ENCODE assay signal across 8 cellular contexts in genomic region chr7:97104719-97105129, GRCh38. TPM values are rescaled to one million over a fixed set of nuclear protein-coding genes. Genes with fewer than 3 reads are reported as not detected.
DNase-seq lines count a peak whose midpoint lies in the region; ATAC-seq and TF ChIP-seq lines count a peak whose summit lies in the region.

No MANE protein-coding gene starts in this region.

- no peaks in the 10 kb centered on the region for H3K79me2 ChIP-seq in GM23338 (replicated peaks; ENCODE audit: insufficient read depth)

- H2AFZ ChIP-seq in GM23338, result peak overlapping the region; percentile 86; the same call in 1 of the 2 replicates

- H3K27me3 ChIP-seq in GM23338 (ENCODE audit: insufficient read depth) (no peaks in the 10 kb centered on the region), neutrophil (peaks cover 12% of the 10 kb centered on the region), suprapubic skin (peaks cover 5% of the 10 kb centered on the region)

- no peaks in the 10 kb centered on the region for H3K4me1 Mint-ChIP-seq in GM23338

- H3K36me3 Mint-ChIP-seq in GM23338 (ENCODE audit: low read depth), result no peaks in the 10 kb centered on the region

- H3K4me3 ChIP-seq in GM23338 (no peak overlapping the region), fibroblast of the aortic adventitia (ENCODE audit: low read depth, low read length) (no peak overlapping the region), neutrophil (ENCODE audit: low read depth in 1 of 2, low read length in 1 of 2) (no peak overlapping the region), suprapubic skin (no peak overlapping the region)

- no peaks in the 10 kb centered on the region for H3F3A ChIP-seq in GM23338 (replicated peaks; ENCODE audit: low read depth)

- 10% methylated on average over 6 of the region's 6 CpGs for WGBS in suprapubic skin

- H3K9me2 ChIP-seq in GM23338 (ENCODE audit: insufficient read depth), result no peaks in the 10 kb centered on the region

- H3K4me2 ChIP-seq in GM23338, result no peak overlapping the region

- peaks cover 9% of the 10 kb centered on the region; the same call in 2 of the 3 replicates for H3K9me3 Mint-ChIP-seq in GM23338

- H3K9me3 ChIP-seq in neutrophil (no peaks in the 10 kb centered on the region), suprapubic skin (no peaks in the 10 kb centered on the region)

- peak; percentile 91 to 98 for TF ChIP-seq CTCF in GM23338 (conservative IDR thresholded peaks at IDR 0.05; ENCODE audit: low read depth in 2 of 2)
- peak; percentile 73 for TF ChIP-seq CTCF in fibroblast of the aortic adventitia (IDR thresholded peaks at IDR 0.05; ENCODE audit: insufficient read depth, low read length)
- TF ChIP-seq CTCF in neutrophil (IDR thresholded peaks at IDR 0.05), result peak; percentile 83
- TF ChIP-seq CTCF in suprapubic skin (IDR thresholded peaks at IDR 0.05), result peak; percentile 42 to 60

- H4K20me1 ChIP-seq in GM23338 (replicated peaks; ENCODE audit: insufficient read depth), result no peaks in the 10 kb centered on the region

- TF ChIP-seq POLR2A in suprapubic skin (IDR thresholded peaks at IDR 0.05), result no peak

- no peaks in the 10 kb centered on the region for H3K4me1 ChIP-seq in GM23338 (ENCODE audit: insufficient read depth)
- H3K4me1 ChIP-seq in neutrophil (ENCODE audit: control insufficient read depth in 1 of 2, insufficient read depth in 1 of 2, low read depth in 1 of 2, low read length in 1 of 2), result peaks cover 0 to 7% of the 10 kb centered on the region in 2 experiments
- H3K4me1 ChIP-seq in suprapubic skin, result no peaks in the 10 kb centered on the region

- H3K27ac ChIP-seq in GM23338 (ENCODE audit: low read depth) (no peak overlapping the region), neutrophil (no peak overlapping the region), suprapubic skin (no peak overlapping the region)

- no peaks in the 10 kb centered on the region for H3K27me3 Mint-ChIP-seq in GM23338 (ENCODE audit: insufficient read depth, low read depth, poor library complexity)

- H3K4me3 Mint-ChIP-seq in GM23338, result no peak overlapping the region

- H3K36me3 ChIP-seq in GM23338 (ENCODE audit: insufficient read depth), result no peaks in the 10 kb centered on the region
- H3K36me3 ChIP-seq in neutrophil, result no peaks in the 10 kb centered on the region
- no peaks in the 10 kb centered on the region for H3K36me3 ChIP-seq in suprapubic skin

- ATAC-seq in GM23338, result peak; percentile 100

- no peak for TF ChIP-seq EP300 in suprapubic skin (IDR thresholded peaks at IDR 0.05)

- H3K27ac Mint-ChIP-seq in GM23338, result no peak overlapping the region

- DNase-seq in EH (ENCODE audit: low read depth) (peak; percentile 77), GM23338 (ENCODE audit: low spot score) (peak; percentile 88), LoVo (ENCODE audit: low spot score) (peak; percentile 89), RPMI8226 (peak; percentile 84), fibroblast of the aortic adventitia (ENCODE audit: low read depth) (peak; percentile 70), suprapubic skin (ENCODE audit: low spot score in 2 of 2) (peak; percentile 83 to 87)
- peak; percentile 31 to 37 for DNase-seq in activated T-helper 1 cell treated with anti-CD3 and anti-CD28 coated beads, Interleukin-2, amount 50 U/mL, for 16 hours (ENCODE audit: low read depth in 1 of 2, low spot score in 1 of 2)

TF ChIP-seq in GM23338, 12 proteins besides CTCF, POLR2A, EP300 and RAD21 (continues in another document):
- TF ChIP-seq JUNB (IDR thresholded peaks at IDR 0.05; ENCODE audit: unreplicated experiment) (no peak), ZNF114 (CRISPR knock-in tag; IDR thresholded peaks at IDR 0.05) (no peak), POLR2AphosphoS5 (IDR thresholded peaks at IDR 0.05; ENCODE audit: low read depth) (no peak), CREB1 (CRISPR knock-in tag; IDR thresholded peaks at IDR 0.05; ENCODE audit: low read depth) (no peak), ETS1 (IDR thresholded peaks at IDR 0.05) (no peak), REST (IDR thresholded peaks at IDR 0.05; ENCODE audit: unreplicated experiment) (no peak)

RNA-seq across cellular contexts. Expression of gene SDHAF3, which starts 12.8 kb away (rescaled TPM):
- 11.2 and 35.5 TPM in 2 replicates for total RNA-seq in GM23338 (2014; rRNA removed; shearing (Covaris generic))
- 110 and 123 TPM in 2 replicates for polyA plus RNA-seq in GM23338 (2016; fragmentation: Nextera tagmentation; extraction: Ambion mirVana)
- total RNA-seq in fibroblast of the aortic adventitia (ENCODE audit: low replicate concordance) (6.0 and 16.0 TPM in 2 replicates), suprapubic skin (10 to 100 TPM in 2 of 4 donors, 1 to 10 TPM in 2; 8.9 to 12.1 (median 10.1) TPM)

Comparison
In these comparisons a context has a peak if more than half of its experiments do, and no peak if none do; other contexts are left out.
1. DNase-seq: peak in every context shown above with its lines; median percentile 89 in LoVo; 88 in GM23338; 85 in suprapubic skin; 84 in RPMI8226; 77 in EH; 70 in fibroblast of the aortic adventitia; 34 in activated T-helper 1 cell treated with anti-CD3 and anti-CD28 coated beads, Interleukin-2, amount 50 U/mL, for 16 hours.